Comparison of ENCODE assay signal across 34 cellular contexts in genomic region chr7:16590424-16590823, GRCh38. TPM values are rescaled to one million over a fixed set of nuclear protein-coding genes. Genes with fewer than 3 reads are reported as not detected.
DNase-seq lines count a peak whose midpoint lies in the region; ATAC-seq, FAIRE-seq and TF ChIP-seq lines count a peak whose summit lies in the region.
"Had no signal": no experiment of that assay in that cellular context is flagged by ENCODE, and none has a peak within 500 bp of the region (broad histone marks: within the 10 kb centered on the region; RNA-seq: fewer than 3 reads in every experiment).

No MANE protein-coding gene starts in this region.

- DNase-seq in DMS79 treated with DMSO at 0.1 percent for 48 hours (lab: John Stamatoyannopoulos, UW) (peak; percentile 8), DMS79 (lab: John Stamatoyannopoulos, UW) (no peak), A172 (ENCODE audit: low spot score) (peak; percentile 4), NCI-H69 (lab: John Stamatoyannopoulos, UW) (peak; percentile 59), epithelial cell of esophagus (ENCODE audit: low read depth) (peak; percentile 27), pancreas (no peak)
- DNase-seq in activated naive CD4-positive, alpha-beta T cell treated with anti-CD3 and anti-CD28 coated beads, Interleukin-2, amount 10 ng/mL, durations not matched to agents 7 days and 5 days, result no peak
- DNase-seq: 8988T; activated CD4-positive, alpha-beta T cell treated with anti-CD3 and anti-CD28 coated beads for 48 hours; activated CD8-positive, alpha-beta memory T cell treated with anti-CD3 and anti-CD28 coated beads for 24 hours; activated T-cell treated with anti-CD3 and anti-CD28 coated beads for 4 hours; amygdala; hypothalamus; immature natural killer cell; KG1; MM.1S; NCI-H1417 treated with DMSO at 0.1 percent for 48 hours; NCI-H2081 treated with DMSO at 0.1 percent for 48 hours; NCI-H524; ovary; SHP77; stimulated activated naive CD4-positive, alpha-beta T cell treated with Interleukin-2 at 50 U/mL for 16 hours; SW 1271; upper lobe of right lung had no signal

- H3K4me1 ChIP-seq in pancreas, result peaks cover 0 to 6% (median 0%) of the 10 kb centered on the region in 3 donors
- H3K4me1 ChIP-seq: gastroesophageal sphincter, upper lobe of right lung had no signal

- no peaks in the 10 kb centered on the region for H3K36me3 ChIP-seq in pancreas
- H3K36me3 ChIP-seq: gastroesophageal sphincter, HAP-1, ovary, upper lobe of right lung had no signal

- intact Hi-C loops in pancreas (cut with DNase I), result no loop called here

- no peaks in the 10 kb centered on the region for H3K36me3 Mint-ChIP-seq in activated naive CD4-positive, alpha-beta T cell treated with anti-CD3 and anti-CD28 coated beads, Interleukin-2, amount 10 ng/mL, durations not matched to agents 7 days and 5 days
- H3K36me3 Mint-ChIP-seq: activated naive CD4-positive, alpha-beta T cell treated with anti-CD3 and anti-CD28 coated beads, Interleukin-2, amount 50 U/mL, for 72 hours; memory B cell had no signal

- CTCF ChIA-PET in activated naive CD4-positive, alpha-beta T cell treated with anti-CD3 and anti-CD28 coated beads, Interleukin-2, amount 10 ng/mL, durations not matched to agents 7 days and 5 days (lab: Charles Lee), result interaction anchor here (0.9 kb wide), 1 partner anchor 26 kb away, joined by 3 read pairs; no protein-coding TSS in a partner anchor

- no peak for ATAC-seq in pancreas
- ATAC-seq in GM19463 (IDR thresholded peaks at IDR 0.05; ENCODE audit: unreplicated experiment), result no peak
- ATAC-seq: activated naive CD4-positive, alpha-beta T cell treated with anti-CD3 and anti-CD28 coated beads, Interleukin-2, amount 50 U/mL, for 72 hours; gastroesophageal sphincter; left lobe of liver; Panc1; upper lobe of right lung had no signal

- no peaks in the 10 kb centered on the region for H3K27me3 ChIP-seq in pancreas
- H3K27me3 ChIP-seq: gastroesophageal sphincter, ovary, upper lobe of right lung had no signal

- H3K9me3 ChIP-seq in pancreas, result no peaks in the 10 kb centered on the region
- H3K9me3 ChIP-seq: HAP-1, ovary, upper lobe of right lung had no signal

- H3K4me1 Mint-ChIP-seq in activated naive CD4-positive, alpha-beta T cell treated with anti-CD3 and anti-CD28 coated beads, Interleukin-2, amount 10 ng/mL, durations not matched to agents 7 days and 5 days, result no peaks in the 10 kb centered on the region
- H3K4me1 Mint-ChIP-seq: immature natural killer cell, neural crest cell had no signal

- no peak overlapping the region for H3K4me3 Mint-ChIP-seq in activated naive CD4-positive, alpha-beta T cell treated with anti-CD3 and anti-CD28 coated beads, Interleukin-2, amount 10 ng/mL, durations not matched to agents 7 days and 5 days
- H3K4me3 Mint-ChIP-seq: immature natural killer cell, memory B cell, neural crest cell had no signal

- WGBS in pancreas, 2 donors, result 3 to 6% methylated on average over 1 of the region's 1 CpG

- H3K4me3 ChIP-seq in epithelial cell of esophagus (ENCODE audit: low read length) (no peak overlapping the region), pancreas (no peak overlapping the region)
- H3K4me3 ChIP-seq: gastroesophageal sphincter, HAP-1, ovary, smooth muscle cell, upper lobe of right lung had no signal

- TF ChIP-seq CTCF in epithelial cell of esophagus (IDR thresholded peaks at IDR 0.05; ENCODE audit: insufficient read depth, low read depth, low read length, missing control alignments) (no peak), pancreas (IDR thresholded peaks at IDR 0.05) (no peak)

- H3K27ac ChIP-seq in pancreas, result no peak overlapping the region
- H3K27ac ChIP-seq: gastroesophageal sphincter, ovary, upper lobe of right lung had no signal

- no peak overlapping the region for H3K27ac Mint-ChIP-seq in activated naive CD4-positive, alpha-beta T cell treated with anti-CD3 and anti-CD28 coated beads, Interleukin-2, amount 10 ng/mL, durations not matched to agents 7 days and 5 days
- H3K27ac Mint-ChIP-seq: activated naive CD4-positive, alpha-beta T cell treated with anti-CD3 and anti-CD28 coated beads, Interleukin-2, amount 50 U/mL, for 72 hours; immature natural killer cell; memory B cell had no signal

- no peaks in the 10 kb centered on the region for H3K27me3 Mint-ChIP-seq in activated naive CD4-positive, alpha-beta T cell treated with anti-CD3 and anti-CD28 coated beads, Interleukin-2, amount 10 ng/mL, durations not matched to agents 7 days and 5 days

- no peak for FAIRE-seq in pancreas (lab: Jason Lieb, UNC)
- FAIRE-seq: GM12891 had no signal

- H3K9me3 Mint-ChIP-seq in activated naive CD4-positive, alpha-beta T cell treated with anti-CD3 and anti-CD28 coated beads, Interleukin-2, amount 10 ng/mL, durations not matched to agents 7 days and 5 days, result no peaks in the 10 kb centered on the region
- H3K9me3 Mint-ChIP-seq: immature natural killer cell, memory B cell, neural crest cell had no signal

RNA-seq across cellular contexts. Expression of gene ANKMY2, which starts 55.1 kb away (rescaled TPM):
- 36.3 and 39.4 TPM in 2 replicates for total RNA-seq in A172 (2014; rRNA removed; shearing (Covaris generic))
- 10 to 100 TPM in 1 of 6 donors, 1 to 10 TPM in 5; 6.3 to 11.4 (median 8.2) TPM for total RNA-seq in pancreas
- polyA plus RNA-seq in pancreas, result 1 to 10 TPM; 3.9 to 8.9 TPM

RNA-seq across cellular contexts. Expression of gene BZW2, which starts 55.6 kb away (rescaled TPM):
- 85.9 and 105 TPM in 2 replicates for total RNA-seq in A172 (2014; rRNA removed; shearing (Covaris generic))
- total RNA-seq in pancreas, result 10 to 100 TPM; 15.3 to 29.9 (median 21.1) TPM
- polyA plus RNA-seq in pancreas, result 10 to 100 TPM; 10.5 to 12.9 TPM

Comparison
In these comparisons a context has a peak if more than half of its experiments do, and no peak if none do; other contexts are left out.
1. DNase-seq: peak in DMS79 treated with DMSO at 0.1 percent for 48 hours (single experiment), A172 (single experiment), NCI-H69 (single experiment) and epithelial cell of esophagus (single experiment); none in DMS79 (single experiment), pancreas (0 of 6) and activated naive CD4-positive, alpha-beta T cell treated with anti-CD3 and anti-CD28 coated beads, Interleukin-2, amount 10 ng/mL, durations not matched to agents 7 days and 5 days (single experiment).